In the genomic region with DNA sequence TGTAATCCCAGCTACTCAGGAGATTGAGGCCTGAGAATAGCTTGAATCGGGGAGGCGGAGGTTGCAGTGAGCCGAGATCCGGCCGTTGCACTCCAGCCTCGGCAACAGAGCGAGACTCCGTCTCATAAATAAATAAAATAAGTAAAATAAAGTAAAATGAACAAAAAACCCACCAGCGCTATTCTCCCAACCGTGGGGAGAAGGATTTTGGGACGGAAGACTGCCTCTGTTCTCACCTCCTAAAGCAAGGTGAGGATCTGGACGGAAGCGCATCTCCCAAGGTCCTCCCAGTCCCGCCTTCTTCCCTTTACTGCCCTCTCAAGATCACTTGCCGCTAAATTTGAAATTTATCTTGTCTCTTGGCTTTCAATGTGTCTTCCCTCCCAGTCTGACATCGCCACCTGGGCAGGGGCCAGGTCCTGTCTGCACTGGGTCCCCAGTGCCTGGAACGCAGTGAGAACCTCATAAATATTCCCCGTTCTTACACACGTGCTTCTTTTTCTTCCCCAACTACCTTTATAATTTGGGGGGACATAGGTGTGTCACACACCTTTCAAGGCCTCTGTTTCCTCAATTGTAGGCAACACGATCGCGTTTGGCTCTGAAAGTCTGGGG, we compare ENCODE assay signal across 1 cellular context.
TF ChIP-seq lines count a peak whose summit lies in the region.

No MANE protein-coding gene starts in this region.

TF ChIP-seq in A549, 52 proteins besides CTCF, POLR2A, EP300 and RAD21 (continued from another document):
- TF ChIP-seq, protein P1, sequence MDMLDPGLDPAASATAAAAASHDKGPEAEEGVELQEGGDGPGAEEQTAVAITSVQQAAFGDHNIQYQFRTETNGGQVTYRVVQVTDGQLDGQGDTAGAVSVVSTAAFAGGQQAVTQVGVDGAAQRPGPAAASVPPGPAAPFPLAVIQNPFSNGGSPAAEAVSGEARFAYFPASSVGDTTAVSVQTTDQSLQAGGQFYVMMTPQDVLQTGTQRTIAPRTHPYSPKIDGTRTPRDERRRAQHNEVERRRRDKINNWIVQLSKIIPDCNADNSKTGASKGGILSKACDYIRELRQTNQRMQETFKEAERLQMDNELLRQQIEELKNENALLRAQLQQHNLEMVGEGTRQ (IDR thresholded peaks at IDR 0.05), result no peak
- TF ChIP-seq JUN (IDR thresholded peaks at IDR 0.05) (no peak), NR3C1 (IDR thresholded peaks at IDR 0.05) (no peak), KDM1A (IDR thresholded peaks at IDR 0.05; ENCODE audit: low read depth) (no peak), HOXA7 (CRISPR knock-in tag; IDR thresholded peaks at IDR 0.05) (no peak), CBX8 (IDR thresholded peaks at IDR 0.05) (no peak), SMC3 (IDR thresholded peaks at IDR 0.05) (no peak), RCOR1 (IDR thresholded peaks at IDR 0.05; ENCODE audit: low read depth, low read length) (no peak), RARB (CRISPR knock-in tag; IDR thresholded peaks at IDR 0.05) (no peak), GATA3 (IDR thresholded peaks at IDR 0.05; ENCODE audit: borderline replicate concordance) (no peak), EHMT2 (IDR thresholded peaks at IDR 0.05; ENCODE audit: low read depth) (no peak), ZSCAN20 (CRISPR knock-in tag; IDR thresholded peaks at IDR 0.05) (no peak)
- TF ChIP-seq, protein P2, sequence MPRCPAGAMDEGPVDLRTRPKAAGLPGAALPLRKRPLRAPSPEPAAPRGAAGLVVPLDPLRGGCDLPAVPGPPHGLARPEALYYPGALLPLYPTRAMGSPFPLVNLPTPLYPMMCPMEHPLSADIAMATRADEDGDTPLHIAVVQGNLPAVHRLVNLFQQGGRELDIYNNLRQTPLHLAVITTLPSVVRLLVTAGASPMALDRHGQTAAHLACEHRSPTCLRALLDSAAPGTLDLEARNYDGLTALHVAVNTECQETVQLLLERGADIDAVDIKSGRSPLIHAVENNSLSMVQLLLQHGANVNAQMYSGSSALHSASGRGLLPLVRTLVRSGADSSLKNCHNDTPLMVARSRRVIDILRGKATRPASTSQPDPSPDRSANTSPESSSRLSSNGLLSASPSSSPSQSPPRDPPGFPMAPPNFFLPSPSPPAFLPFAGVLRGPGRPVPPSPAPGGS (IDR thresholded peaks at IDR 0.05), result no peak
